In genomic region chrX:71912156-71912555, GRCh38 we compare ENCODE assay signal across 14 cellular contexts. TPM values are rescaled to one million over a fixed set of nuclear protein-coding genes. Genes with fewer than 3 reads are reported as not detected.
DNase-seq lines count a peak whose midpoint lies in the region; ATAC-seq, FAIRE-seq and TF ChIP-seq lines count a peak whose summit lies in the region.
"Had no signal": no experiment of that assay in that cellular context is flagged by ENCODE, and none has a peak within 500 bp of the region (broad histone marks: within the 10 kb centered on the region; RNA-seq: fewer than 3 reads in every experiment).

No MANE protein-coding gene starts in this region.

- no peaks in the 10 kb centered on the region for H3K9me2 ChIP-seq in GM23338 (ENCODE audit: insufficient read depth)

- H3K4me1 ChIP-seq in GM23338 (ENCODE audit: insufficient read depth), result peaks cover 15% of the 10 kb centered on the region
- no peaks in the 10 kb centered on the region for H3K4me1 ChIP-seq in astrocyte (ENCODE audit: insufficient read depth, low read length)
- peaks cover 11% of the 10 kb centered on the region for H3K4me1 ChIP-seq in iPS-20b (ENCODE audit: insufficient read depth, low read length)

- intact Hi-C loops in sciatic nerve (cut with DNase I), result no loop called here

- DNase-seq in GM23338 (ENCODE audit: low spot score), result no peak
- DNase-seq in astrocyte (ENCODE audit: low read depth), result no peak
- DNase-seq in sciatic nerve (ENCODE audit: low spot score), result no peak
- no peak for DNase-seq in GM13977 (ENCODE audit: low spot score)
- no peak for DNase-seq in cerebellar cortex (ENCODE audit: low spot score)
- no peak for DNase-seq in NCI-H748 (lab: John Stamatoyannopoulos, UW; ENCODE audit: unreplicated experiment)
- DNase-seq: activated T-cell treated with anti-CD3 and anti-CD28 coated beads, Interleukin-2, amount 50 U/mL, for 1 hour; CD4-positive, CD25-positive, alpha-beta regulatory T cell; occipital lobe; SIG-M5 had no signal

- peak overlapping the region; percentile 85 for H3K4me2 ChIP-seq in GM23338
- peak overlapping the region; percentile 86 for H3K4me2 ChIP-seq in astrocyte (ENCODE audit: low read length)

- H3K27me3 Mint-ChIP-seq in GM23338 (ENCODE audit: insufficient read depth, low read depth, poor library complexity) (peaks cover 2% of the 10 kb centered on the region), astrocyte (ENCODE audit: low read depth, unreplicated experiment) (no peaks in the 10 kb centered on the region)

- H3K27ac Mint-ChIP-seq in GM23338, result no peak overlapping the region
- no peak overlapping the region for H3K27ac Mint-ChIP-seq in astrocyte (ENCODE audit: unreplicated experiment)
- H3K27ac Mint-ChIP-seq: CD4-positive, CD25-positive, alpha-beta regulatory T cell had no signal

- H3K27ac ChIP-seq in GM23338 (ENCODE audit: low read depth) (no peak overlapping the region), astrocyte (ENCODE audit: low read depth, low read length) (no peak overlapping the region), iPS-20b (ENCODE audit: low read length) (no peak overlapping the region)
- H3K27ac ChIP-seq: VCaP had no signal

- no peak overlapping the region for H3K9ac ChIP-seq in astrocyte (ENCODE audit: low read length)
- H3K9ac ChIP-seq in iPS-20b (ENCODE audit: low read depth, low read length), result peak overlapping the region; percentile 78; the same call in 1 of the 2 replicates

- H3F3A ChIP-seq in GM23338 (replicated peaks; ENCODE audit: low read depth), result no peaks in the 10 kb centered on the region

- no peak for FAIRE-seq in astrocyte (lab: Jason Lieb, UNC)
- FAIRE-seq: islet of Langerhans had no signal

- H3K36me3 Mint-ChIP-seq in GM23338 (ENCODE audit: low read depth), result no peaks in the 10 kb centered on the region; the same call in 2 of the 3 replicates
- no peaks in the 10 kb centered on the region for H3K36me3 Mint-ChIP-seq in astrocyte (ENCODE audit: low read depth, unreplicated experiment)
- H3K36me3 Mint-ChIP-seq: CD4-positive, CD25-positive, alpha-beta regulatory T cell had no signal

- H2AFZ ChIP-seq in GM23338 (no peak overlapping the region), astrocyte (ENCODE audit: low read depth, low read length) (peak overlapping the region; percentile 69)

- H3K9me3 Mint-ChIP-seq in GM23338 (no peaks in the 10 kb centered on the region), astrocyte (ENCODE audit: unreplicated experiment) (no peaks in the 10 kb centered on the region)
- H3K9me3 Mint-ChIP-seq: CD4-positive, CD25-positive, alpha-beta regulatory T cell had no signal

- H3K4me3 Mint-ChIP-seq in GM23338 (peak overlapping the region; percentile 79), astrocyte (ENCODE audit: unreplicated experiment) (peak overlapping the region; percentile 87)

- TF ChIP-seq CTCF in GM23338 (conservative IDR thresholded peaks at IDR 0.05; ENCODE audit: low read depth in 2 of 2) (no peak), astrocyte (IDR thresholded peaks at IDR 0.05; ENCODE audit: insufficient read depth, low read depth, low read length) (no peak), GM13977 (IDR thresholded peaks at IDR 0.05; ENCODE audit: extremely low read depth, insufficient read depth, missing control alignments) (no peak)

- H3K9me3 ChIP-seq in astrocyte (ENCODE audit: insufficient read depth, low read depth, low read length) (no peaks in the 10 kb centered on the region), iPS-20b (ENCODE audit: insufficient read depth, low read depth, low read length) (no peaks in the 10 kb centered on the region)

- H3K4me3 ChIP-seq in GM23338, result peak overlapping the region; percentile 70
- H3K4me3 ChIP-seq in astrocyte (ENCODE audit: insufficient read depth, low read depth, low read length), result peak overlapping the region; percentile 39
- peak overlapping the region; percentile 82 for H3K4me3 ChIP-seq in iPS-20b (ENCODE audit: low read length)

- in situ Hi-C loops in GM13977 (cut with MboI; ENCODE audit: low pct_unique_long_range_greater_than_20kb, low sequenced_read_pairs, unreplicated experiment), result no loop called here

- H4K20me1 ChIP-seq in GM23338 (replicated peaks; ENCODE audit: insufficient read depth) (no peaks in the 10 kb centered on the region), astrocyte (ENCODE audit: insufficient read depth, low read length) (no peaks in the 10 kb centered on the region)

- H3K27me3 ChIP-seq in GM23338 (ENCODE audit: insufficient read depth) (no peaks in the 10 kb centered on the region), astrocyte (ENCODE audit: insufficient read depth, low read length) (no peaks in the 10 kb centered on the region), iPS-20b (ENCODE audit: insufficient read depth, low read length) (no peaks in the 10 kb centered on the region; the same call in 1 of the 2 replicates)

- H3K36me3 ChIP-seq in GM23338 (ENCODE audit: insufficient read depth), result no peaks in the 10 kb centered on the region
- no peaks in the 10 kb centered on the region for H3K36me3 ChIP-seq in astrocyte (ENCODE audit: insufficient read depth, low read length)
- H3K36me3 ChIP-seq in iPS-20b (ENCODE audit: insufficient read depth, low read depth, low read length), result peaks cover 3% of the 10 kb centered on the region; the same call in 1 of the 2 replicates

- H3K4me1 Mint-ChIP-seq in GM23338, result peaks cover 39% of the 10 kb centered on the region
- peaks cover 20% of the 10 kb centered on the region for H3K4me1 Mint-ChIP-seq in astrocyte (ENCODE audit: low read depth, unreplicated experiment)

- H3K79me2 ChIP-seq in GM23338 (replicated peaks; ENCODE audit: insufficient read depth) (peaks cover 37% of the 10 kb centered on the region), astrocyte (ENCODE audit: insufficient read depth, low read length) (no peaks in the 10 kb centered on the region)

- ATAC-seq in GM23338 (no peak), sciatic nerve (peak; percentile 42), GM21526 (IDR thresholded peaks at IDR 0.05; ENCODE audit: low FRiP score, unreplicated experiment) (no peak)

TF ChIP-seq in GM23338, 12 proteins besides CTCF, POLR2A, EP300 and RAD21 (continues in another document):
- TF ChIP-seq ZNF114 (CRISPR knock-in tag; IDR thresholded peaks at IDR 0.05) (no peak), NANOG (IDR thresholded peaks at IDR 0.05; ENCODE audit: borderline replicate concordance) (no peak), EZH2 (IDR thresholded peaks at IDR 0.05; ENCODE audit: low read depth, unreplicated experiment) (no peak), REST (IDR thresholded peaks at IDR 0.05; ENCODE audit: unreplicated experiment) (no peak), POLR2AphosphoS5 (IDR thresholded peaks at IDR 0.05; ENCODE audit: low read depth) (no peak), STAT1 (IDR thresholded peaks at IDR 0.05; ENCODE audit: unreplicated experiment) (no peak), ZNF331 (CRISPR knock-in tag; IDR thresholded peaks at IDR 0.05; ENCODE audit: low read depth) (no peak)

RNA-seq across cellular contexts. Expression of gene NHSL2, which starts 1.5 kb away (rescaled TPM):
- total RNA-seq in GM23338 (2014; rRNA removed; shearing (Covaris generic)), result 7.0 and 9.5 TPM in 2 replicates
- 3.7 and 4.7 TPM in 2 replicates for polyA plus RNA-seq in GM23338 (2016; fragmentation: Nextera tagmentation; extraction: Ambion mirVana)
- total RNA-seq in astrocyte (13.0 and 14.8 TPM in 2 replicates), sciatic nerve (38.0 TPM)
